In genomic region chr16:68291227-68291626, GRCh38 we compare ENCODE assay signal across 19 cellular contexts. TPM values are rescaled to one million over a fixed set of nuclear protein-coding genes. Genes with fewer than 3 reads are reported as not detected.
A peak's percentile ranks its signal among the peaks of the same experiment; 100 is the strongest.
DNase-seq lines count a peak whose midpoint lies in the region; ATAC-seq and TF ChIP-seq lines count a peak whose summit lies in the region.
"Had no signal": no experiment of that assay in that cellular context is flagged by ENCODE, and none has a peak within 500 bp of the region (broad histone marks: within the 10 kb centered on the region; RNA-seq: fewer than 3 reads in every experiment).

No MANE protein-coding gene starts in this region.

- H3K4me3 Mint-ChIP-seq in activated CD4-positive, alpha-beta T cell treated with anti-CD3 and anti-CD28 coated beads, Interleukin-2, amount 10 ng/mL, durations not matched to agents 7 days and 5 days: peak overlapping the region; percentile 11
- H3K4me3 Mint-ChIP-seq in HFFc6: no peak overlapping the region
- peak overlapping the region; percentile 5 for H3K4me3 Mint-ChIP-seq in activated naive CD8-positive, alpha-beta T cell treated with anti-CD3 and anti-CD28 coated beads, Interleukin-2, amount 50 U/mL, for 24 hours
- peak overlapping the region; percentile 18 for H3K4me3 Mint-ChIP-seq in natural killer cell treated with Interleukin-12 subunit alpha and Interleukin-12 subunit beta and Interleukin-15 and Interleukin-18, amount 100 ng/mL, for 72 hours
- H3K4me3 Mint-ChIP-seq: GM23338, nephron progenitor cell had no signal

- intact Hi-C loops in uterus (cut with DNase I; ENCODE audit: low total_unique reads): no loop called here

- H3K4me1 Mint-ChIP-seq in activated CD4-positive, alpha-beta T cell treated with anti-CD3 and anti-CD28 coated beads, Interleukin-2, amount 10 ng/mL, durations not matched to agents 7 days and 5 days: peaks cover 73% of the 10 kb centered on the region
- peaks cover 49% of the 10 kb centered on the region for H3K4me1 Mint-ChIP-seq in HFFc6 (ENCODE audit: low read depth)
- H3K4me1 Mint-ChIP-seq in activated naive CD8-positive, alpha-beta T cell treated with anti-CD3 and anti-CD28 coated beads, Interleukin-2, amount 50 U/mL, for 24 hours: peaks cover 74% of the 10 kb centered on the region
- peaks cover 51 to 56% of the 10 kb centered on the region in 2 donors for H3K4me1 Mint-ChIP-seq in natural killer cell treated with Interleukin-12 subunit alpha and Interleukin-12 subunit beta and Interleukin-15 and Interleukin-18, amount 100 ng/mL, for 72 hours (ENCODE audit: low read depth in 2 of 2)

- DNase-seq in activated CD4-positive, alpha-beta T cell treated with anti-CD3 and anti-CD28 coated beads, Interleukin-2, amount 10 ng/mL, durations not matched to agents 7 days and 5 days: no peak
- no peak for DNase-seq in activated CD4-positive, alpha-beta T cell treated with anti-CD3 and anti-CD28 coated beads for 4 hours
- DNase-seq in HFFc6 (no peak), uterus (no peak)
- no peak for DNase-seq in activated naive CD8-positive, alpha-beta T cell treated with anti-CD3 and anti-CD28 coated beads, Interleukin-2, amount 50 U/mL, for 24 hours
- no peak for DNase-seq in natural killer cell treated with Interleukin-12 subunit alpha and Interleukin-12 subunit beta and Interleukin-15 and Interleukin-18, amount 100 ng/mL, for 72 hours (ENCODE audit: low spot score)
- DNase-seq: activated CD4-positive, CD25-positive, alpha-beta regulatory T cell; DMS79; glutamatergic neuron; NCI-H1930; nephron progenitor cell; stimulated activated CD4-positive, alpha-beta T cell treated with anti-CD3 and anti-CD28 coated beads, Interleukin-12 subunit alpha, Interleukin-12 subunit beta, amount 100 ng/mL, for 4 hours; stomach had no signal

- H3K36me3 ChIP-seq in uterus: no peaks in the 10 kb centered on the region

- H3K9me3 Mint-ChIP-seq in activated CD4-positive, alpha-beta T cell treated with anti-CD3 and anti-CD28 coated beads, Interleukin-2, amount 10 ng/mL, durations not matched to agents 7 days and 5 days: no peaks in the 10 kb centered on the region
- H3K9me3 Mint-ChIP-seq in HFFc6: no peaks in the 10 kb centered on the region
- no peaks in the 10 kb centered on the region for H3K9me3 Mint-ChIP-seq in activated naive CD8-positive, alpha-beta T cell treated with anti-CD3 and anti-CD28 coated beads, Interleukin-2, amount 50 U/mL, for 24 hours
- H3K9me3 Mint-ChIP-seq in natural killer cell treated with Interleukin-12 subunit alpha and Interleukin-12 subunit beta and Interleukin-15 and Interleukin-18, amount 100 ng/mL, for 72 hours: no peaks in the 10 kb centered on the region
- H3K9me3 Mint-ChIP-seq: GM23338, IgD-negative memory B cell, nephron progenitor cell had no signal

- no peaks in the 10 kb centered on the region for H3K27me3 Mint-ChIP-seq in activated CD4-positive, alpha-beta T cell treated with anti-CD3 and anti-CD28 coated beads, Interleukin-2, amount 10 ng/mL, durations not matched to agents 7 days and 5 days
- H3K27me3 Mint-ChIP-seq in HFFc6 (ENCODE audit: insufficient read depth): peaks cover 4% of the 10 kb centered on the region; the same call in 1 of the 2 replicates
- no peaks in the 10 kb centered on the region for H3K27me3 Mint-ChIP-seq in activated naive CD8-positive, alpha-beta T cell treated with anti-CD3 and anti-CD28 coated beads, Interleukin-2, amount 50 U/mL, for 24 hours
- H3K27me3 Mint-ChIP-seq in natural killer cell treated with Interleukin-12 subunit alpha and Interleukin-12 subunit beta and Interleukin-15 and Interleukin-18, amount 100 ng/mL, for 72 hours: no peaks in the 10 kb centered on the region

- H3K4me1 ChIP-seq in uterus: no peaks in the 10 kb centered on the region

- no peak for TF ChIP-seq CTCF in HFFc6 (IDR thresholded peaks at IDR 0.05)
- TF ChIP-seq CTCF in uterus (IDR thresholded peaks at IDR 0.05): no peak

- peak overlapping the region; percentile 86 for H3K27ac Mint-ChIP-seq in activated CD4-positive, alpha-beta T cell treated with anti-CD3 and anti-CD28 coated beads, Interleukin-2, amount 10 ng/mL, durations not matched to agents 7 days and 5 days
- H3K27ac Mint-ChIP-seq in HFFc6: peak overlapping the region; percentile 32; the same call in 1 of the 2 replicates
- H3K27ac Mint-ChIP-seq in activated naive CD8-positive, alpha-beta T cell treated with anti-CD3 and anti-CD28 coated beads, Interleukin-2, amount 50 U/mL, for 24 hours: peak overlapping the region; percentile 94
- H3K27ac Mint-ChIP-seq in natural killer cell treated with Interleukin-12 subunit alpha and Interleukin-12 subunit beta and Interleukin-15 and Interleukin-18, amount 100 ng/mL, for 72 hours: peak overlapping the region; percentile 81 to 84
- H3K27ac Mint-ChIP-seq: GM23338, nephron progenitor cell had no signal

- peak overlapping the region in 1 of 2 donors; percentile 54 for H3K27ac ChIP-seq in uterus
- H3K27ac ChIP-seq: A549, C4-2B had no signal

- H3K27me3 ChIP-seq in uterus: no peaks in the 10 kb centered on the region
- H3K27me3 ChIP-seq: stomach had no signal

- CTCF ChIA-PET in activated CD4-positive, alpha-beta T cell treated with anti-CD3 and anti-CD28 coated beads, Interleukin-2, amount 10 ng/mL, durations not matched to agents 7 days and 5 days (lab: Charles Lee): interaction anchor here (0.9 to 8.9 kb wide), 9 partner anchors 8 to 37 kb away, joined by 3 to 54 read pairs (median 4); partner anchors contain the start of gene SLC7A6

- H3K4me3 ChIP-seq in uterus: no peak overlapping the region
- H3K4me3 ChIP-seq: A549, GM23338, stomach had no signal

- no peaks in the 10 kb centered on the region for H3K9me3 ChIP-seq in uterus
- H3K9me3 ChIP-seq: A549, stomach had no signal

- no peak for TF ChIP-seq POLR2A in uterus (IDR thresholded peaks at IDR 0.05)

- H3K36me3 Mint-ChIP-seq in activated CD4-positive, alpha-beta T cell treated with anti-CD3 and anti-CD28 coated beads, Interleukin-2, amount 10 ng/mL, durations not matched to agents 7 days and 5 days (ENCODE audit: low read depth): peaks cover 74% of the 10 kb centered on the region
- H3K36me3 Mint-ChIP-seq in HFFc6 (ENCODE audit: low read depth): peaks cover 43% of the 10 kb centered on the region
- H3K36me3 Mint-ChIP-seq in activated naive CD8-positive, alpha-beta T cell treated with anti-CD3 and anti-CD28 coated beads, Interleukin-2, amount 50 U/mL, for 24 hours (ENCODE audit: low read depth): peaks cover 73% of the 10 kb centered on the region
- H3K36me3 Mint-ChIP-seq in natural killer cell treated with Interleukin-12 subunit alpha and Interleukin-12 subunit beta and Interleukin-15 and Interleukin-18, amount 100 ng/mL, for 72 hours: peaks cover 27% of the 10 kb centered on the region

- POLR2A ChIA-PET in activated CD4-positive, alpha-beta T cell treated with anti-CD3 and anti-CD28 coated beads, Interleukin-2, amount 10 ng/mL, durations not matched to agents 7 days and 5 days (lab: Charles Lee): no interaction called here

- peak; percentile 52 for ATAC-seq in activated naive CD8-positive, alpha-beta T cell treated with anti-CD3 and anti-CD28 coated beads, Interleukin-2, amount 50 U/mL, for 24 hours
- ATAC-seq in natural killer cell treated with Interleukin-12 subunit alpha and Interleukin-12 subunit beta and Interleukin-15 and Interleukin-18, amount 100 ng/mL, for 72 hours: no peak
- ATAC-seq in HG02938 (IDR thresholded peaks at IDR 0.05; ENCODE audit: unreplicated experiment): no peak
- no peak for ATAC-seq in HG03432 (IDR thresholded peaks at IDR 0.05; ENCODE audit: unreplicated experiment)
- ATAC-seq: A549 had no signal

RNA-seq across cellular contexts. Expression of gene SLC7A6OS, which starts 19.5 kb away (rescaled TPM):
- 10 to 100 TPM; 25.9 to 28.6 TPM for total RNA-seq in activated CD4-positive, alpha-beta T cell treated with anti-CD3 and anti-CD28 coated beads, Interleukin-2, amount 10 ng/mL, durations not matched to agents 7 days and 5 days
- 10 to 100 TPM; 10.5 to 16.2 (median 13.7) TPM for total RNA-seq in HFFc6 (2021; fragmentation: NEBNext Ultra II Directional; extraction: Animal tissue kit (Norgen Biotek cat#: 25700))
- 10 to 100 TPM; 25.8 to 27.9 TPM for total RNA-seq in natural killer cell treated with Interleukin-12 subunit alpha and Interleukin-12 subunit beta and Interleukin-15 and Interleukin-18, amount 100 ng/mL, for 72 hours
- 10 to 100 TPM in 2 of 4 donors, 1 to 10 TPM in 2; 7.6 to 18.9 (median 13.4) TPM for total RNA-seq in uterus

RNA-seq across cellular contexts. Expression of gene PRMT7, which starts 19.6 kb away (rescaled TPM):
- total RNA-seq in activated CD4-positive, alpha-beta T cell treated with anti-CD3 and anti-CD28 coated beads, Interleukin-2, amount 10 ng/mL, durations not matched to agents 7 days and 5 days: 10 to 100 TPM; 76.9 TPM
- 10 to 100 TPM; 32.1 to 37.7 (median 36.4) TPM for total RNA-seq in HFFc6 (2021; fragmentation: NEBNext Ultra II Directional; extraction: Animal tissue kit (Norgen Biotek cat#: 25700))
- 10 to 100 TPM; 45.7 to 90.9 TPM for total RNA-seq in natural killer cell treated with Interleukin-12 subunit alpha and Interleukin-12 subunit beta and Interleukin-15 and Interleukin-18, amount 100 ng/mL, for 72 hours
- total RNA-seq in uterus: 100 to 1,000 TPM in 1 of 4 donors, 10 to 100 TPM in 2, 1 to 10 TPM in 1; 8.2 to 111 (median 66.9) TPM

RNA-seq across cellular contexts. Expression of gene SLC7A6, which starts 26.9 kb away (rescaled TPM):
- total RNA-seq in activated CD4-positive, alpha-beta T cell treated with anti-CD3 and anti-CD28 coated beads, Interleukin-2, amount 10 ng/mL, durations not matched to agents 7 days and 5 days: 100 to 1,000 TPM; 116 to 130 TPM
- 10 to 100 TPM; 46.1 to 56.6 (median 50.8) TPM for total RNA-seq in HFFc6 (2021; fragmentation: NEBNext Ultra II Directional; extraction: Animal tissue kit (Norgen Biotek cat#: 25700))
- 100 to 1,000 TPM in 1 of 2 donors, 10 to 100 TPM in 1; 56.2 to 111 TPM for total RNA-seq in natural killer cell treated with Interleukin-12 subunit alpha and Interleukin-12 subunit beta and Interleukin-15 and Interleukin-18, amount 100 ng/mL, for 72 hours
- 10 to 100 TPM in 2 of 4 donors, 1 to 10 TPM in 2; 6.8 to 40.0 (median 19.6) TPM for total RNA-seq in uterus

RNA-seq across cellular contexts. Expression of gene PLA2G15, which starts 46.1 kb away (rescaled TPM):
- 10 to 100 TPM in 1 of 2 experiments, 1 to 10 TPM in 1; 8.4 to 10.1 TPM for total RNA-seq in activated CD4-positive, alpha-beta T cell treated with anti-CD3 and anti-CD28 coated beads, Interleukin-2, amount 10 ng/mL, durations not matched to agents 7 days and 5 days
- total RNA-seq in HFFc6 (2021; fragmentation: NEBNext Ultra II Directional; extraction: Animal tissue kit (Norgen Biotek cat#: 25700)): 10 to 100 TPM; 40.1 to 47.4 (median 44.4) TPM
- total RNA-seq in natural killer cell treated with Interleukin-12 subunit alpha and Interleukin-12 subunit beta and Interleukin-15 and Interleukin-18, amount 100 ng/mL, for 72 hours: 10 to 100 TPM; 11.6 to 11.8 TPM
- total RNA-seq in uterus: 10 to 100 TPM in 2 of 4 donors, 1 to 10 TPM in 1, under 1 TPM in 1; 0.51 to 22.3 (median 7.9) TPM

RNA-seq across cellular contexts. Expression of gene ESRP2, which starts 55.3 kb away (rescaled TPM):
- under 1 TPM in 1 of 2 experiments, not detected in 1; 0.08 TPM for total RNA-seq in activated CD4-positive, alpha-beta T cell treated with anti-CD3 and anti-CD28 coated beads, Interleukin-2, amount 10 ng/mL, durations not matched to agents 7 days and 5 days
- total RNA-seq in HFFc6 (2021; fragmentation: NEBNext Ultra II Directional; extraction: Animal tissue kit (Norgen Biotek cat#: 25700)): under 1 TPM in 4 of 6 experiments, not detected in 2; 0.05 to 0.14 (median 0.10) TPM
- total RNA-seq in natural killer cell treated with Interleukin-12 subunit alpha and Interleukin-12 subunit beta and Interleukin-15 and Interleukin-18, amount 100 ng/mL, for 72 hours: under 1 TPM in 1 of 2 donors, not detected in 1; 0.12 TPM
- total RNA-seq in uterus: 1 to 10 TPM in 1 of 4 donors, under 1 TPM in 3; 0.26 to 5.3 (median 0.50) TPM

Comparison
In these comparisons a context has a peak if more than half of its experiments do, and no peak if none do; other contexts are left out.
1. H3K27ac Mint-ChIP-seq: peak in every context shown above with its lines; median percentile 94 in activated naive CD8-positive, alpha-beta T cell treated with anti-CD3 and anti-CD28 coated beads, Interleukin-2, amount 50 U/mL, for 24 hours; 86 in activated CD4-positive, alpha-beta T cell treated with anti-CD3 and anti-CD28 coated beads, Interleukin-2, amount 10 ng/mL, durations not matched to agents 7 days and 5 days; 82 in natural killer cell treated with Interleukin-12 subunit alpha and Interleukin-12 subunit beta and Interleukin-15 and Interleukin-18, amount 100 ng/mL, for 72 hours; 32 in HFFc6.